11 cellular contexts compared by ENCODE assay signal in genomic region chr10:100349672-100350071, GRCh38. TPM values are rescaled to one million over a fixed set of nuclear protein-coding genes. Genes with fewer than 3 reads are reported as not detected.
A peak's percentile ranks its signal among the peaks of the same experiment; 100 is the strongest.
DNase-seq lines count a peak whose midpoint lies in the region; ATAC-seq and TF ChIP-seq lines count a peak whose summit lies in the region.
"Had no signal": no experiment of that assay in that cellular context is flagged by ENCODE, and none has a peak within 500 bp of the region (broad histone marks: within the 10 kb centered on the region; RNA-seq: fewer than 3 reads in every experiment).

No MANE protein-coding gene starts in this region.

- intact Hi-C loops in posterior vena cava (cut with DNase I) (no loop called here), heart right ventricle (cut with DNase I) (loop anchor here in 1 of 10 donors (10.0 kb wide), 1 partner anchor 165 kb away; the partner anchor contains the start of gene SEC31B)

- H3K4me3 Mint-ChIP-seq in activated T-cell treated with anti-CD3 and anti-CD28 coated beads, Interleukin-2, amount 50 U/mL, for 72 hours, result peak overlapping the region; percentile 98 to 99
- no peak overlapping the region for H3K4me3 Mint-ChIP-seq in activated T-cell treated with anti-CD3 and anti-CD28 coated beads, Interleukin-2, amount 50 U/mL, for 4 hours
- peak overlapping the region; percentile 92 to 94 for H3K4me3 Mint-ChIP-seq in stimulated activated naive CD8-positive, alpha-beta T cell treated with anti-CD3 and anti-CD28 coated beads, Interleukin-15, amount 100 ng/mL, for 72 hours
- H3K4me3 Mint-ChIP-seq: central memory CD8-positive, alpha-beta T cell had no signal

- H3K9me3 ChIP-seq in WERI-Rb-1 (ENCODE audit: severe bottlenecking) (no peaks in the 10 kb centered on the region), fibroblast of lung (ENCODE audit: control insufficient read depth, insufficient read depth, low read depth, low read length) (no peaks in the 10 kb centered on the region), heart right ventricle (no peaks in the 10 kb centered on the region)

- no peak overlapping the region for H3K9ac ChIP-seq in fibroblast of lung (ENCODE audit: insufficient read depth, low read length)

- ATAC-seq in activated T-cell treated with anti-CD3 and anti-CD28 coated beads, Interleukin-2, amount 50 U/mL, for 72 hours (replicated peaks in 1 of 2), result no peak
- ATAC-seq in activated T-cell treated with anti-CD3 and anti-CD28 coated beads, Interleukin-2, amount 50 U/mL, for 4 hours, result no peak
- ATAC-seq in stimulated activated naive CD8-positive, alpha-beta T cell treated with anti-CD3 and anti-CD28 coated beads, Interleukin-15, amount 100 ng/mL, for 72 hours, result no peak
- no peak for ATAC-seq in heart right ventricle

- no peak for DNase-seq in activated T-cell treated with anti-CD3 and anti-CD28 coated beads, Interleukin-2, amount 50 U/mL, for 72 hours
- DNase-seq in activated T-cell treated with anti-CD3 and anti-CD28 coated beads, Interleukin-2, amount 50 U/mL, for 4 hours, result no peak
- no peak for DNase-seq in WERI-Rb-1
- DNase-seq in fibroblast of lung (ENCODE audit: low read depth in 2 of 2), result no peak
- no peak for DNase-seq in stimulated activated naive CD8-positive, alpha-beta T cell treated with anti-CD3 and anti-CD28 coated beads, Interleukin-15, amount 100 ng/mL, for 72 hours
- DNase-seq in posterior vena cava (ENCODE audit: low spot score), result no peak
- no peak for DNase-seq in heart right ventricle
- no peak for DNase-seq in GM19238 (ENCODE audit: insufficient read length, low spot score)
- DNase-seq: NCI-H69; stimulated activated CD4-positive, alpha-beta T cell treated with anti-CD3 and anti-CD28 coated beads, Interleukin-15, amount 100 ng/mL, for 24 hours had no signal

- H3K27me3 ChIP-seq in WERI-Rb-1 (ENCODE audit: insufficient read depth, low read depth, severe bottlenecking) (no peaks in the 10 kb centered on the region), fibroblast of lung (ENCODE audit: control insufficient read depth, insufficient read depth, low read length) (no peaks in the 10 kb centered on the region), heart right ventricle (peaks cover 0 to 40% (median 8%) of the 10 kb centered on the region in 7 donors)

- H3K79me2 ChIP-seq in fibroblast of lung (ENCODE audit: control insufficient read depth, insufficient read depth, low read length), result peaks cover 60% of the 10 kb centered on the region

- H3K27ac Mint-ChIP-seq in activated T-cell treated with anti-CD3 and anti-CD28 coated beads, Interleukin-2, amount 50 U/mL, for 72 hours, result peak overlapping the region; percentile 33
- peak overlapping the region in 1 of 2 donors; percentile 51 for H3K27ac Mint-ChIP-seq in stimulated activated naive CD8-positive, alpha-beta T cell treated with anti-CD3 and anti-CD28 coated beads, Interleukin-15, amount 100 ng/mL, for 72 hours

- WGBS in heart right ventricle, 2 donors, result 93 to 94% methylated on average over 3 of the region's 3 CpGs

- peaks cover 69% of the 10 kb centered on the region for H3K36me3 ChIP-seq in WERI-Rb-1
- peaks cover 29% of the 10 kb centered on the region for H3K36me3 ChIP-seq in fibroblast of lung (ENCODE audit: control insufficient read depth, insufficient read depth, low read length)
- H3K36me3 ChIP-seq in heart right ventricle, result peaks cover 0 to 30% (median 0%) of the 10 kb centered on the region in 9 donors

- H4K20me1 ChIP-seq in fibroblast of lung (ENCODE audit: control insufficient read depth, extremely low read depth, insufficient read depth, low read length), result peaks cover 4% of the 10 kb centered on the region

- H3K36me3 Mint-ChIP-seq in activated T-cell treated with anti-CD3 and anti-CD28 coated beads, Interleukin-2, amount 50 U/mL, for 72 hours (ENCODE audit: insufficient read depth in 2 of 2), result peaks cover 31 to 44% of the 10 kb centered on the region in 2 donors
- H3K36me3 Mint-ChIP-seq in activated T-cell treated with anti-CD3 and anti-CD28 coated beads, Interleukin-2, amount 50 U/mL, for 4 hours (ENCODE audit: insufficient read depth), result peaks cover 18% of the 10 kb centered on the region

- H3K4me3 ChIP-seq in WERI-Rb-1 (ENCODE audit: low read depth, low read length) (peak overlapping the region; percentile 4; the same call in 1 of the 2 replicates), fibroblast of lung (replicated peaks in 1 of 4; ENCODE audit: control extremely low read depth in 1 of 4, insufficient read depth in 1 of 4, low read depth in 3 of 4, low read length in 4 of 4) (peak overlapping the region; percentile 59 to 96 (median 82)), heart right ventricle (no peak overlapping the region)

- no peak overlapping the region for H2AFZ ChIP-seq in fibroblast of lung (ENCODE audit: low read length)

- peak overlapping the region; percentile 70 for H3K4me2 ChIP-seq in fibroblast of lung (ENCODE audit: extremely low read depth, insufficient read depth, low read length)

- no peaks in the 10 kb centered on the region for H3K27me3 Mint-ChIP-seq in activated T-cell treated with anti-CD3 and anti-CD28 coated beads, Interleukin-2, amount 50 U/mL, for 72 hours (ENCODE audit: low read depth)
- no peaks in the 10 kb centered on the region for H3K27me3 Mint-ChIP-seq in activated T-cell treated with anti-CD3 and anti-CD28 coated beads, Interleukin-2, amount 50 U/mL, for 4 hours (ENCODE audit: low read depth)
- no peaks in the 10 kb centered on the region for H3K27me3 Mint-ChIP-seq in stimulated activated naive CD8-positive, alpha-beta T cell treated with anti-CD3 and anti-CD28 coated beads, Interleukin-15, amount 100 ng/mL, for 72 hours
- H3K27me3 Mint-ChIP-seq: central memory CD8-positive, alpha-beta T cell had no signal

- no peaks in the 10 kb centered on the region for H3K9me3 Mint-ChIP-seq in activated T-cell treated with anti-CD3 and anti-CD28 coated beads, Interleukin-2, amount 50 U/mL, for 72 hours
- no peaks in the 10 kb centered on the region for H3K9me3 Mint-ChIP-seq in activated T-cell treated with anti-CD3 and anti-CD28 coated beads, Interleukin-2, amount 50 U/mL, for 4 hours
- H3K9me3 Mint-ChIP-seq in stimulated activated naive CD8-positive, alpha-beta T cell treated with anti-CD3 and anti-CD28 coated beads, Interleukin-15, amount 100 ng/mL, for 72 hours, result no peaks in the 10 kb centered on the region
- H3K9me3 Mint-ChIP-seq: central memory CD8-positive, alpha-beta T cell had no signal

- H3K27ac ChIP-seq in WERI-Rb-1 (no peak overlapping the region), fibroblast of lung (ENCODE audit: insufficient read depth, low read length) (no peak overlapping the region), heart right ventricle (no peak overlapping the region)

- H3K4me1 Mint-ChIP-seq in activated T-cell treated with anti-CD3 and anti-CD28 coated beads, Interleukin-2, amount 50 U/mL, for 72 hours (ENCODE audit: low read depth), result peaks cover 60% of the 10 kb centered on the region
- H3K4me1 Mint-ChIP-seq in activated T-cell treated with anti-CD3 and anti-CD28 coated beads, Interleukin-2, amount 50 U/mL, for 4 hours (ENCODE audit: low read depth), result peaks cover 16% of the 10 kb centered on the region
- H3K4me1 Mint-ChIP-seq in stimulated activated naive CD8-positive, alpha-beta T cell treated with anti-CD3 and anti-CD28 coated beads, Interleukin-15, amount 100 ng/mL, for 72 hours, result peaks cover 75% of the 10 kb centered on the region

- no peak for TF ChIP-seq CTCF in WERI-Rb-1 (IDR thresholded peaks at IDR 0.05; ENCODE audit: low read depth, low read length)
- no peak for TF ChIP-seq CTCF in fibroblast of lung (conservative IDR thresholded peaks at IDR 0.05 in 1 of 2, IDR thresholded peaks at IDR 0.05 in 1 of 2; ENCODE audit: low read depth in 1 of 2, low read length in 2 of 2)
- no peak for TF ChIP-seq CTCF in heart right ventricle (IDR thresholded peaks at IDR 0.05)

- H3K4me1 ChIP-seq in fibroblast of lung (ENCODE audit: control insufficient read depth, extremely low read depth, insufficient read depth, low read length), result peaks cover 14% of the 10 kb centered on the region
- peaks cover 0 to 27% (median 19%) of the 10 kb centered on the region in 9 donors for H3K4me1 ChIP-seq in heart right ventricle

RNA-seq across cellular contexts. Expression of gene SCD, which starts 2.6 kb away (rescaled TPM):
- 10 to 100 TPM; 79.5 to 90.4 TPM for total RNA-seq in activated T-cell treated with anti-CD3 and anti-CD28 coated beads, Interleukin-2, amount 50 U/mL, for 72 hours
- total RNA-seq in activated T-cell treated with anti-CD3 and anti-CD28 coated beads, Interleukin-2, amount 50 U/mL, for 4 hours, result 10 to 100 TPM; 19.7 to 26.7 (median 21.1) TPM
- total RNA-seq in fibroblast of lung, result 367 and 537 TPM in 2 replicates
- polyA plus RNA-seq in fibroblast of lung, result 548 and 754 TPM in 2 replicates
- 398 and 550 TPM in 2 replicates for polyA plus RNA-seq in fibroblast of lung (2012)
- 625 and 720 TPM in 2 replicates for polyA minus RNA-seq in fibroblast of lung (ENCODE audit: low replicate concordance)
- total RNA-seq in posterior vena cava, result 10 to 100 TPM in 1 of 2 donors, 1 to 10 TPM in 1; 7.7 to 14.9 TPM
- total RNA-seq in heart right ventricle, result 10 to 100 TPM in 6 of 10 donors, 1 to 10 TPM in 4; 1.8 to 24.7 (median 12.6) TPM
- polyA plus RNA-seq in heart right ventricle, result 10 to 100 TPM; 44.6 to 62.7 TPM

RNA-seq across cellular contexts. Expression of gene PKD2L1, which starts 19.6 kb away (rescaled TPM):
- under 1 TPM; 0.30 to 0.60 TPM for total RNA-seq in activated T-cell treated with anti-CD3 and anti-CD28 coated beads, Interleukin-2, amount 50 U/mL, for 72 hours
- not detected for total RNA-seq in activated T-cell treated with anti-CD3 and anti-CD28 coated beads, Interleukin-2, amount 50 U/mL, for 4 hours
- total RNA-seq in fibroblast of lung, result not detected in 2 replicates
- polyA plus RNA-seq in fibroblast of lung, result not detected in 2 replicates
- polyA plus RNA-seq in fibroblast of lung (2012), result not detected in 2 replicates
- polyA minus RNA-seq in fibroblast of lung (ENCODE audit: low replicate concordance), result not detected in 2 replicates
- total RNA-seq in posterior vena cava, result not detected
- not detected for total RNA-seq in heart right ventricle
- not detected for polyA plus RNA-seq in heart right ventricle

Comparison
In these comparisons a context has a peak if more than half of its experiments do, and no peak if none do; other contexts are left out.
1. H3K4me3 ChIP-seq: peak in WERI-Rb-1 (single experiment) and fibroblast of lung (4 of 4); none in heart right ventricle (0 of 10).